2 cellular contexts compared by ENCODE assay signal in genomic region chr6:149567846-149568585, GRCh38.
A peak's percentile ranks its signal among the peaks of the same experiment; 100 is the strongest.
TF ChIP-seq lines count a peak whose summit lies in the region.

No MANE protein-coding gene starts in this region.

TF ChIP-seq in IMR-90, 13 proteins besides CTCF, POLR2A, EP300 and RAD21:
- TF ChIP-seq RCOR1 (IDR thresholded peaks at IDR 0.05; ENCODE audit: insufficient replicate concordance, low read length) (no peak), MAZ (IDR thresholded peaks at IDR 0.05; ENCODE audit: borderline replicate concordance, low read depth, low read length) (no peak), USF2 (IDR thresholded peaks at IDR 0.05; ENCODE audit: low read depth, low read length) (no peak), FOS (IDR thresholded peaks at IDR 0.05; ENCODE audit: low read depth, low read length) (no peak), SMC3 (IDR thresholded peaks at IDR 0.05; ENCODE audit: low read depth, low read length) (no peak), MAFK (IDR thresholded peaks at IDR 0.05; ENCODE audit: low read depth, low read length) (no peak), ELK1 (IDR thresholded peaks at IDR 0.05; ENCODE audit: borderline replicate concordance, low read depth, low read length) (no peak), NFE2L2 (IDR thresholded peaks at IDR 0.05; ENCODE audit: low read depth, low read length) (no peak), RFX5 (IDR thresholded peaks at IDR 0.05; ENCODE audit: low read depth, low read length) (no peak), CHD1 (IDR thresholded peaks at IDR 0.05; ENCODE audit: low read depth, low read length) (no peak)

TF ChIP-seq in GM12878, 131 proteins besides CTCF, POLR2A, EP300 and RAD21:
- TF ChIP-seq SPI1 (IDR thresholded peaks at IDR 0.05; ENCODE audit: borderline replicate concordance, insufficient read depth, low read depth, low read length) (peak; percentile 56), TAF1 (IDR thresholded peaks at IDR 0.05; ENCODE audit: borderline replicate concordance, low read depth, low read length) (0 out of 2 replicates have a peak, but pooled peaks have one; percentile 21), MEF2A (IDR thresholded peaks at IDR 0.05; ENCODE audit: insufficient read depth, low read depth, low read length) (peak; percentile 14; the same call in 1 of the 2 replicates), CUX1 (IDR thresholded peaks at IDR 0.05; ENCODE audit: insufficient replicate concordance, low read depth, low read length) (no peak), FOS (IDR thresholded peaks at IDR 0.05; ENCODE audit: borderline replicate concordance, extremely low read depth, insufficient read length) (no peak), ETV6 (conservative IDR thresholded peaks at IDR 0.05 in 1 of 2, IDR thresholded peaks at IDR 0.05 in 1 of 2; ENCODE audit: borderline replicate concordance in 1 of 2, low read depth in 1 of 2) (no peak), CREM (IDR thresholded peaks at IDR 0.05; ENCODE audit: low read depth) (peak; percentile 28; the same call in 1 of the 2 replicates), IKZF2 (IDR thresholded peaks at IDR 0.05) (peak in 1 of 2 experiments; percentile 20; a peak in 1 of 4 replicates), CEBPB (IDR thresholded peaks at IDR 0.05; ENCODE audit: borderline replicate concordance in 1 of 2, low read depth in 2 of 2, low read length in 2 of 2) (no peak), ATF3 (IDR thresholded peaks at IDR 0.05; ENCODE audit: borderline replicate concordance, extremely low read depth, low read depth, low read length) (no peak), BRCA1 (IDR thresholded peaks at IDR 0.05; ENCODE audit: low read depth, low read length) (no peak), TBL1XR1 (IDR thresholded peaks at IDR 0.05; ENCODE audit: low read depth, low read length) (no peak), NFYA (IDR thresholded peaks at IDR 0.05; ENCODE audit: borderline replicate concordance, low read depth, low read length) (no peak), ATF7 (IDR thresholded peaks at IDR 0.05; ENCODE audit: low read depth) (no peak), RCOR1 (conservative IDR thresholded peaks at IDR 0.05; ENCODE audit: low read depth, low read length) (no peak), IKZF1 (conservative IDR thresholded peaks at IDR 0.05) (no peak), ELK1 (IDR thresholded peaks at IDR 0.05; ENCODE audit: low read depth, low read length) (no peak), E4F1 (IDR thresholded peaks at IDR 0.05; ENCODE audit: borderline replicate concordance, partially characterized antibody) (no peak), ZNF622 (IDR thresholded peaks at IDR 0.05) (no peak), RUNX3 (IDR thresholded peaks at IDR 0.05; ENCODE audit: low read length) (peak; percentile 23; the same call in 1 of the 2 replicates), SMC3 (IDR thresholded peaks at IDR 0.05; ENCODE audit: borderline replicate concordance, low read length) (no peak), BCL11A (IDR thresholded peaks at IDR 0.05; ENCODE audit: low read depth, low read length) (no peak), MTA3 (IDR thresholded peaks at IDR 0.05; ENCODE audit: borderline replicate concordance, low read length) (0 out of 2 replicates have a peak, but pooled peaks have one; percentile 3), EED (IDR thresholded peaks at IDR 0.05; ENCODE audit: low read depth) (peak; percentile 56; the same call in 1 of the 2 replicates), RELB (IDR thresholded peaks at IDR 0.05; ENCODE audit: low read depth) (no peak), JUND (IDR thresholded peaks at IDR 0.05; ENCODE audit: low read depth, low read length) (no peak), KAT2A (conservative IDR thresholded peaks at IDR 0.05; ENCODE audit: control insufficient read depth, low read depth, low read length) (no peak), JUNB (IDR thresholded peaks at IDR 0.05) (0 out of 2 replicates have a peak, but pooled peaks have one; percentile 6), RELA (IDR thresholded peaks at IDR 0.05; ENCODE audit: borderline replicate concordance, partially characterized antibody) (no peak), NFXL1 (IDR thresholded peaks at IDR 0.05; ENCODE audit: borderline replicate concordance) (no peak), ZBED1 (IDR thresholded peaks at IDR 0.05; ENCODE audit: borderline replicate concordance) (no peak), BCL3 (IDR thresholded peaks at IDR 0.05; ENCODE audit: borderline replicate concordance, insufficient read depth, low read depth, low read length, poor library complexity, severe bottlenecking) (no peak), ZNF207 (IDR thresholded peaks at IDR 0.05; ENCODE audit: borderline replicate concordance) (no peak), CHD4 (IDR thresholded peaks at IDR 0.05) (no peak), MEF2B (IDR thresholded peaks at IDR 0.05; ENCODE audit: partially characterized antibody, poor library complexity, severe bottlenecking) (no peak), ZNF384 (IDR thresholded peaks at IDR 0.05; ENCODE audit: borderline replicate concordance, low read depth, low read length) (no peak), MYB (IDR thresholded peaks at IDR 0.05; ENCODE audit: borderline replicate concordance, low read depth, low read length) (no peak), PBX3 (IDR thresholded peaks at IDR 0.05; ENCODE audit: insufficient replicate concordance, low read depth, low read length) (no peak), NR2C1 (IDR thresholded peaks at IDR 0.05) (no peak), SMARCA5 (IDR thresholded peaks at IDR 0.05) (no peak), SMAD1 (IDR thresholded peaks at IDR 0.05; ENCODE audit: low read depth, partially characterized antibody) (no peak), PML (IDR thresholded peaks at IDR 0.05; ENCODE audit: low read length) (0 out of 2 replicates have a peak, but pooled peaks have one; percentile 57), CBX5 (IDR thresholded peaks at IDR 0.05; ENCODE audit: low read depth) (no peak), RBBP5 (conservative IDR thresholded peaks at IDR 0.05) (no peak)
